ENCODE assay signal across 24 cellular contexts in genomic region chr18:60740313-60740712, GRCh38.
"Had no signal": no experiment of that assay in that cellular context is flagged by ENCODE, and none has a peak within 500 bp of the region (broad histone marks: within the 10 kb centered on the region; RNA-seq: fewer than 3 reads in every experiment).

No MANE protein-coding gene starts in this region.

- H3K4me1 Mint-ChIP-seq: neural crest cell had no signal

- H3K4me3 ChIP-seq: esophagus squamous epithelium, smooth muscle cell, testis, tibial artery had no signal

- H3K36me3 Mint-ChIP-seq: natural killer cell treated with Interleukin-12 subunit alpha and Interleukin-12 subunit beta and Interleukin-15 and Interleukin-18, amount 100 ng/mL, for 72 hours; type B pancreatic cell had no signal

- H3K9ac ChIP-seq: parathyroid adenoma had no signal

- H3K4me3 Mint-ChIP-seq: effector memory CD8-positive, alpha-beta T cell; natural killer cell treated with Interleukin-12 subunit alpha and Interleukin-12 subunit beta and Interleukin-15 and Interleukin-18, amount 100 ng/mL, for 72 hours; neural crest cell; type B pancreatic cell had no signal

- H3K36me3 ChIP-seq: esophagus squamous epithelium, tibial artery had no signal

- FAIRE-seq: endometrium, frontal cortex, keratinocyte, urothelium cell line had no signal

- H3K9me3 Mint-ChIP-seq: natural killer cell treated with Interleukin-12 subunit alpha and Interleukin-12 subunit beta and Interleukin-15 and Interleukin-18, amount 100 ng/mL, for 72 hours; neural crest cell; type B pancreatic cell had no signal

- DNase-seq: cortex of kidney; effector memory CD8-positive, alpha-beta T cell; erythroblast; esophagus squamous epithelium; stimulated activated CD4-positive, alpha-beta T cell treated with anti-CD3 and anti-CD28 coated beads, Interleukin-12 subunit alpha, Interleukin-12 subunit beta, amount 100 ng/mL, for 4 hours; stimulated activated CD4-positive, alpha-beta T cell treated with anti-CD3 and anti-CD28 coated beads, Interleukin-1b, Interleukin-23, amount 100 ng/mL, for 48 hours; stimulated activated CD4-positive, alpha-beta T cell treated with anti-CD3 and anti-CD28 coated beads, Interleukin-4, amount 100 ng/mL, for 1 hour; stimulated activated CD8-positive, alpha-beta memory T cell treated with anti-CD3 and anti-CD28 coated beads, Interleukin-4, amount 100 ng/mL, for 48 hours; stimulated activated naive CD8-positive, alpha-beta T cell treated with anti-CD3 and anti-CD28 coated beads, Interleukin-15, Interleukin-2, amounts not matched to agents 100 U/mL and 50 U/mL, for 24 hours; substantia nigra; testis; tibial artery had no signal

- H3K27ac ChIP-seq: esophagus squamous epithelium, parathyroid adenoma, testis, tibial artery had no signal

- H3K9me3 ChIP-seq: esophagus squamous epithelium, testis, tibial artery had no signal

- ATAC-seq: effector memory CD8-positive, alpha-beta T cell; left lobe of liver; sciatic nerve; stimulated activated naive CD8-positive, alpha-beta T cell treated with anti-CD3 and anti-CD28 coated beads, Interleukin-15, Interleukin-2, amounts not matched to agents 100 U/mL and 50 U/mL, for 24 hours had no signal

- H3K27ac Mint-ChIP-seq: effector memory CD8-positive, alpha-beta T cell; natural killer cell treated with Interleukin-12 subunit alpha and Interleukin-12 subunit beta and Interleukin-15 and Interleukin-18, amount 100 ng/mL, for 72 hours; progenitor cell of endocrine pancreas; type B pancreatic cell had no signal

- H3K4me1 ChIP-seq: esophagus squamous epithelium, parathyroid adenoma, testis, tibial artery had no signal
